In the genomic region with DNA sequence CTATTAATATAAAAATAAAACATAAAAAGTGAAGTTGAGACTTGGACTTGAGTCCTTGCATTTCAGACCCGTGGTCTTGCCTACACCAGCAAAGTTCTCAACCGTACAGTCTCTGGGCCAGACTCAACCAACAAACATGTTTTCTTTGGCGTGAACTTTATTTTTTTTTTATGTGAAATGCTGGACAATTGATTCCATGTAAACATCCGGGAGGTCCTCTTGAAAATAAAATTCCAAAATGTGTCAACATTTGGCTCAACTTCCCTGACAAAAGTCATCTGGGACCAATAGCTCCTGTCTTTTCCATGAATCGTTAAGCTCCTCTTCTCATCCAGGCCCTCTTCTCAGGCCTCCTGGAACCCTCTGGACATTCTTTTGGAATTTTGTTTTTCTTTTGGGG, we compare ENCODE assay signal across 2 cellular contexts.
TF ChIP-seq lines count a peak whose summit lies in the region.

No MANE protein-coding gene starts in this region.

TF ChIP-seq in SK-N-SH treated with all-trans-retinoic acid at 6 μM for 48 hours, 23 proteins besides CTCF, POLR2A, EP300 and RAD21:
- TF ChIP-seq OSR1 (CRISPR knock-in tag; IDR thresholded peaks at IDR 0.05) (no peak), ZFP3 (CRISPR knock-in tag; IDR thresholded peaks at IDR 0.05) (no peak), ARNTL (CRISPR knock-in tag; IDR thresholded peaks at IDR 0.05; ENCODE audit: borderline replicate concordance, low read depth) (no peak), CSRNP3 (CRISPR knock-in tag; IDR thresholded peaks at IDR 0.05) (no peak), BACH2 (CRISPR knock-in tag; IDR thresholded peaks at IDR 0.05; ENCODE audit: borderline replicate concordance) (no peak), PPARA (CRISPR knock-in tag; IDR thresholded peaks at IDR 0.05; ENCODE audit: borderline replicate concordance) (no peak), ZFP30 (CRISPR knock-in tag; IDR thresholded peaks at IDR 0.05) (no peak)
- TF ChIP-seq, protein P1, sequence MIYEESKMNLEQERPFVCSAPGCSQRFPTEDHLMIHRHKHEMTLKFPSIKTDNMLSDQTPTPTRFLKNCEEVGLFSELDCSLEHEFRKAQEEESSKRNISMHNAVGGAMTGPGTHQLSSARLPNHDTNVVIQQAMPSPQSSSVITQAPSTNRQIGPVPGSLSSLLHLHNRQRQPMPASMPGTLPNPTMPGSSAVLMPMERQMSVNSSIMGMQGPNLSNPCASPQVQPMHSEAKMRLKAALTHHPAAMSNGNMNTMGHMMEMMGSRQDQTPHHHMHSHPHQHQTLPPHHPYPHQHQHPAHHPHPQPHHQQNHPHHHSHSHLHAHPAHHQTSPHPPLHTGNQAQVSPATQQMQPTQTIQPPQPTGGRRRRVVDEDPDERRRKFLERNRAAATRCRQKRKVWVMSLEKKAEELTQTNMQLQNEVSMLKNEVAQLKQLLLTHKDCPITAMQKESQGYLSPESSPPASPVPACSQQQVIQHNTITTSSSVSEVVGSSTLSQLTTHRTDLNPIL (CRISPR knock-in tag; IDR thresholded peaks at IDR 0.05; ENCODE audit: low read depth), result no peak
- TF ChIP-seq, protein P2, sequence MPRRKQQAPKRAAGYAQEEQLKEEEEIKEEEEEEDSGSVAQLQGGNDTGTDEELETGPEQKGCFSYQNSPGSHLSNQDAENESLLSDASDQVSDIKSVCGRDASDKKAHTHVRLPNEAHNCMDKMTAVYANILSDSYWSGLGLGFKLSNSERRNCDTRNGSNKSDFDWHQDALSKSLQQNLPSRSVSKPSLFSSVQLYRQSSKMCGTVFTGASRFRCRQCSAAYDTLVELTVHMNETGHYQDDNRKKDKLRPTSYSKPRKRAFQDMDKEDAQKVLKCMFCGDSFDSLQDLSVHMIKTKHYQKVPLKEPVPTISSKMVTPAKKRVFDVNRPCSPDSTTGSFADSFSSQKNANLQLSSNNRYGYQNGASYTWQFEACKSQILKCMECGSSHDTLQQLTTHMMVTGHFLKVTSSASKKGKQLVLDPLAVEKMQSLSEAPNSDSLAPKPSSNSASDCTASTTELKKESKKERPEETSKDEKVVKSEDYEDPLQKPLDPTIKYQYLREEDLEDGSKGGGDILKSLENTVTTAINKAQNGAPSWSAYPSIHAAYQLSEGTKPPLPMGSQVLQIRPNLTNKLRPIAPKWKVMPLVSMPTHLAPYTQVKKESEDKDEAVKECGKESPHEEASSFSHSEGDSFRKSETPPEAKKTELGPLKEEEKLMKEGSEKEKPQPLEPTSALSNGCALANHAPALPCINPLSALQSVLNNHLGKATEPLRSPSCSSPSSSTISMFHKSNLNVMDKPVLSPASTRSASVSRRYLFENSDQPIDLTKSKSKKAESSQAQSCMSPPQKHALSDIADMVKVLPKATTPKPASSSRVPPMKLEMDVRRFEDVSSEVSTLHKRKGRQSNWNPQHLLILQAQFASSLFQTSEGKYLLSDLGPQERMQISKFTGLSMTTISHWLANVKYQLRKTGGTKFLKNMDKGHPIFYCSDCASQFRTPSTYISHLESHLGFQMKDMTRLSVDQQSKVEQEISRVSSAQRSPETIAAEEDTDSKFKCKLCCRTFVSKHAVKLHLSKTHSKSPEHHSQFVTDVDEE (CRISPR knock-in tag; IDR thresholded peaks at IDR 0.05), result no peak

TF ChIP-seq in WTC11, 78 proteins besides CTCF, POLR2A, EP300 and RAD21:
- TF ChIP-seq PRDM15 (CRISPR knock-in tag; IDR thresholded peaks at IDR 0.05) (no peak), ATF1 (CRISPR knock-in tag; IDR thresholded peaks at IDR 0.05) (no peak), GRHL2 (CRISPR knock-in tag; IDR thresholded peaks at IDR 0.05; ENCODE audit: insufficient replicate concordance, severe bottlenecking) (no peak), CREM (CRISPR knock-in tag; IDR thresholded peaks at IDR 0.05) (no peak), ZNF671 (CRISPR knock-in tag; IDR thresholded peaks at IDR 0.05) (no peak), GTF2I (CRISPR knock-in tag; conservative IDR thresholded peaks at IDR 0.05) (no peak), MYBL2 (CRISPR knock-in tag; IDR thresholded peaks at IDR 0.05) (no peak), TP53 (CRISPR knock-in tag; IDR thresholded peaks at IDR 0.05) (no peak), GABPB1 (CRISPR knock-in tag; IDR thresholded peaks at IDR 0.05) (no peak), MXD4 (CRISPR knock-in tag; IDR thresholded peaks at IDR 0.05; ENCODE audit: borderline replicate concordance) (no peak), SMAD4 (CRISPR knock-in tag; IDR thresholded peaks at IDR 0.05) (no peak)
- TF ChIP-seq, protein P3, sequence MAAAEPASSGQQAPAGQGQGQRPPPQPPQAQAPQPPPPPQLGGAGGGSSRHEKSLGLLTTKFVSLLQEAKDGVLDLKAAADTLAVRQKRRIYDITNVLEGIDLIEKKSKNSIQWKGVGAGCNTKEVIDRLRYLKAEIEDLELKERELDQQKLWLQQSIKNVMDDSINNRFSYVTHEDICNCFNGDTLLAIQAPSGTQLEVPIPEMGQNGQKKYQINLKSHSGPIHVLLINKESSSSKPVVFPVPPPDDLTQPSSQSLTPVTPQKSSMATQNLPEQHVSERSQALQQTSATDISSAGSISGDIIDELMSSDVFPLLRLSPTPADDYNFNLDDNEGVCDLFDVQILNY (CRISPR knock-in tag; IDR thresholded peaks at IDR 0.05), result no peak
- TF ChIP-seq, protein P4, sequence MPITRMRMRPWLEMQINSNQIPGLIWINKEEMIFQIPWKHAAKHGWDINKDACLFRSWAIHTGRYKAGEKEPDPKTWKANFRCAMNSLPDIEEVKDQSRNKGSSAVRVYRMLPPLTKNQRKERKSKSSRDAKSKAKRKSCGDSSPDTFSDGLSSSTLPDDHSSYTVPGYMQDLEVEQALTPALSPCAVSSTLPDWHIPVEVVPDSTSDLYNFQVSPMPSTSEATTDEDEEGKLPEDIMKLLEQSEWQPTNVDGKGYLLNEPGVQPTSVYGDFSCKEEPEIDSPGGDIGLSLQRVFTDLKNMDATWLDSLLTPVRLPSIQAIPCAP (CRISPR knock-in tag; IDR thresholded peaks at IDR 0.05), result no peak
- TF ChIP-seq, protein P5, sequence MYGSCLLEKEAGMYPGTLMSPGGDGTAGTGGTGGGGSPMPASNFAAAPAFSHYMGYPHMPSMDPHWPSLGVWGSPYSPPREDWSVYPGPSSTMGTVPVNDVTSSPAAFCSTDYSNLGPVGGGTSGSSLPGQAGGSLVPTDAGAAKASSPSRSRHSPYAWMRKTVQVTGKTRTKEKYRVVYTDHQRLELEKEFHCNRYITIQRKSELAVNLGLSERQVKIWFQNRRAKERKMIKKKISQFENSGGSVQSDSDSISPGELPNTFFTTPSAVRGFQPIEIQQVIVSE (CRISPR knock-in tag; IDR thresholded peaks at IDR 0.05; ENCODE audit: borderline replicate concordance), result no peak
